Comparison of ENCODE assay signal across 9 cellular contexts in the genomic region with DNA sequence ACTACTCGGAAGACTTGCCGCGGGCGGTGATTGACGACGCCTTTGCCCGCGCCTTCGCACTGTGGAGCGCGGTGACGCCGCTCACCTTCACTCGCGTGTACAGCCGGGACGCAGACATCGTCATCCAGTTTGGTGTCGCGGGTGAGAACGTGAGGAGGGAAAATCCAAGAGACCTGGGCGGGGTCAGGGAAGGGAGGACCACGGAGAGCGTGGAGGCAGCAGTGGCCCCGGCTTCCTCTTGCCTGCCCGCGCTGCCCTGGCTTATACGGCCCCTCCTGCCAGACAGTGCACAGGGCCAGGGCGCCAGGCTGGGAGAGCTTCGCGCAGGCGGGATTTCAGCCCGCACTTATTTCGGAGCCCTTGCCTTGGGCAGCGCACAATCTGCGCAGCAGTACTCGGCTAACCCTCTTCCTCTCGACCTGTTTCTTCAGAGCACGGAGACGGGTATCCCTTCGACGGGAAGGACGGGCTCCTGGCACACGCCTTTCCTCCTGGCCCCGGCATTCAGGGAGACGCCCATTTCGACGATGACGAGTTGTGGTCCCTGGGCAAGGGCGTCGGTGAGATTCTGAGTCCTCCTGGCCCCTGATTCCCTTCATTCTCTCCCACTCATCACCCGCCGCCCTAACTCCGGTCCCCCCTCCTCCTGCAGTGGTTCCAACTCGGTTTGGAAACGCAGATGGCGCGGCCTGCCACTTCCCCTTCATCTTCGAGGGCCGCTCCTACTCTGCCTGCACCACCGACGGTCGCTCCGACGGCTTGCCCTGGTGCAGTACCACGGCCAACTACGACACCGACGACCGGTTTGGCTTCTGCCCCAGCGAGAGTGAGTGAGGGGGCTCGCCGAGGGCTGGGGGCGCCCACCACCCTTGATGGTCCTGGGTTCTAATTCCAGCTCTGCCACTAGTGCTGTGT. TPM values are rescaled to one million over a fixed set of nuclear protein-coding genes. Genes with fewer than 3 reads are reported as not detected.
DNase-seq lines count a peak whose midpoint lies in the region; ATAC-seq and TF ChIP-seq lines count a peak whose summit lies in the region.
"Had no signal": no experiment of that assay in that cellular context is flagged by ENCODE, and none has a peak within 500 bp of the region (broad histone marks: within the 10 kb centered on the region; RNA-seq: fewer than 3 reads in every experiment).

No MANE protein-coding gene starts in this region.

- H3K27me3 ChIP-seq in adipocyte (replicated peaks; ENCODE audit: control insufficient read depth, insufficient read depth, low read length), result peaks cover 87% of the 10 kb centered on the region
- H3K27me3 ChIP-seq in parathyroid adenoma (ENCODE audit: control insufficient read depth, insufficient read depth, low read length), result peaks cover 3% of the 10 kb centered on the region

- H3K9ac ChIP-seq in adipocyte (ENCODE audit: low read length) (no peak overlapping the region), parathyroid adenoma (no peak overlapping the region)

- H3K27ac ChIP-seq in parathyroid adenoma (no peak overlapping the region), substantia nigra (ENCODE audit: low read depth, low read length, poor library complexity, severe bottlenecking) (no peak overlapping the region)

- no peak overlapping the region for H2AFZ ChIP-seq in parathyroid adenoma

- H3K36me3 ChIP-seq in adipocyte (ENCODE audit: control insufficient read depth, insufficient read depth, low read length, severe bottlenecking) (no peaks in the 10 kb centered on the region), parathyroid adenoma (ENCODE audit: control insufficient read depth, insufficient read depth, low read length) (no peaks in the 10 kb centered on the region)

- TF ChIP-seq CTCF in parathyroid adenoma (IDR thresholded peaks at IDR 0.05), result no peak

- peak overlapping the region; percentile 9 for H3K4me2 ChIP-seq in parathyroid adenoma (ENCODE audit: low read length)

- peak; percentile 30 for DNase-seq in COLO668 (lab: John Stamatoyannopoulos, UW; ENCODE audit: unreplicated experiment)
- DNase-seq in adipocyte (ENCODE audit: low read depth), result no peak
- no peak for DNase-seq in posterior vena cava (ENCODE audit: low spot score)
- DNase-seq in substantia nigra (lab: John Stamatoyannopoulos, UW), result no peak
- no peak for DNase-seq in epidermal melanocyte (ENCODE audit: insufficient read length, low spot score)

- H3K9me3 Mint-ChIP-seq in T-helper 1 cell treated with Interleukin-12 subunit alpha and Interleukin-12 subunit beta and Interleukin-4 antibody, amounts not matched to agents 30 μg/mL and 1 μg/mL, for 36 hours, result no peaks in the 10 kb centered on the region

- peaks cover 62% of the 10 kb centered on the region for H3K27me3 Mint-ChIP-seq in T-helper 1 cell treated with Interleukin-12 subunit alpha and Interleukin-12 subunit beta and Interleukin-4 antibody, amounts not matched to agents 30 μg/mL and 1 μg/mL, for 36 hours (ENCODE audit: low read depth)

- peak overlapping the region; percentile 52 for H3K4me3 ChIP-seq in adipocyte (ENCODE audit: low read length)
- no peak overlapping the region for H3K4me3 ChIP-seq in parathyroid adenoma (ENCODE audit: low read depth, low read length)

- peak overlapping the region; percentile 68 for H3K27ac Mint-ChIP-seq in T-helper 1 cell treated with Interleukin-12 subunit alpha and Interleukin-12 subunit beta and Interleukin-4 antibody, amounts not matched to agents 30 μg/mL and 1 μg/mL, for 36 hours

- ATAC-seq in GM21381 (IDR thresholded peaks at IDR 0.05; ENCODE audit: unreplicated experiment), result no peak

- no peaks in the 10 kb centered on the region for H3K79me2 ChIP-seq in parathyroid adenoma

- peaks cover 64% of the 10 kb centered on the region for H3K4me1 Mint-ChIP-seq in T-helper 1 cell treated with Interleukin-12 subunit alpha and Interleukin-12 subunit beta and Interleukin-4 antibody, amounts not matched to agents 30 μg/mL and 1 μg/mL, for 36 hours (ENCODE audit: low read depth)

- H3K9me3 ChIP-seq in adipocyte (ENCODE audit: control insufficient read depth, low read length) (no peaks in the 10 kb centered on the region), parathyroid adenoma (ENCODE audit: control insufficient read depth, low read length) (no peaks in the 10 kb centered on the region)

- H3K4me3 Mint-ChIP-seq in T-helper 1 cell treated with Interleukin-12 subunit alpha and Interleukin-12 subunit beta and Interleukin-4 antibody, amounts not matched to agents 30 μg/mL and 1 μg/mL, for 36 hours, result peak overlapping the region; percentile 60

- H3K36me3 Mint-ChIP-seq in T-helper 1 cell treated with Interleukin-12 subunit alpha and Interleukin-12 subunit beta and Interleukin-4 antibody, amounts not matched to agents 30 μg/mL and 1 μg/mL, for 36 hours (ENCODE audit: low read depth), result peaks cover 7% of the 10 kb centered on the region

- H3K4me1 ChIP-seq in adipocyte (ENCODE audit: control insufficient read depth, insufficient read depth, low read length) (peaks cover 5% of the 10 kb centered on the region), parathyroid adenoma (peaks cover 5% of the 10 kb centered on the region)

- intact Hi-C loops in posterior vena cava (cut with DNase I), result loop anchor here in 1 of 2 donors (10.0 kb wide), 1 partner anchor 164 kb away; no protein-coding TSS in a partner anchor

RNA-seq across cellular contexts. Expression of a gene that starts 2.0 kb away (rescaled TPM):
- total RNA-seq in posterior vena cava, result 10 to 100 TPM in 1 of 2 donors, 1 to 10 TPM in 1; 2.2 to 16.6 TPM
- total RNA-seq: H4 had no signal

RNA-seq across cellular contexts. Expression of a gene that starts 18.3 kb away (rescaled TPM):
- total RNA-seq in posterior vena cava, result under 1 TPM in 1 of 2 donors, not detected in 1; 0.48 TPM

RNA-seq across cellular contexts. Expression of a gene that starts 38.7 kb away (rescaled TPM):
- 10 to 100 TPM; 12.6 to 13.7 TPM for total RNA-seq in posterior vena cava
